23 cellular contexts compared by ENCODE assay signal in genomic region chr10:34641147-34641912, GRCh38.
DNase-seq lines count a peak whose midpoint lies in the region; ATAC-seq and TF ChIP-seq lines count a peak whose summit lies in the region.
"Had no signal": no experiment of that assay in that cellular context is flagged by ENCODE, and none has a peak within 500 bp of the region (broad histone marks: within the 10 kb centered on the region; RNA-seq: fewer than 3 reads in every experiment).

No MANE protein-coding gene starts in this region.

- intact Hi-C loops in ovary (cut with DNase I): loop anchor here in 1 of 4 donors (5.0 kb wide), 1 partner anchor 1444 kb away; no protein-coding TSS in a partner anchor

- H3K36me3 ChIP-seq in ovary: no peaks in the 10 kb centered on the region
- H3K36me3 ChIP-seq: BE2C had no signal

- no peak for TF ChIP-seq CTCF in ovary (IDR thresholded peaks at IDR 0.05)

- ATAC-seq in GM21447 (IDR thresholded peaks at IDR 0.05; ENCODE audit: unreplicated experiment): no peak
- ATAC-seq: GM23338, PC-3 had no signal

- DNase-seq in NCI-H82 (lab: John Stamatoyannopoulos, UW): peak; percentile 15
- DNase-seq in NCI-H82 treated with DMSO at 0.1 percent for 48 hours (lab: John Stamatoyannopoulos, UW; ENCODE audit: unreplicated experiment): no peak
- DNase-seq in ecto neural progenitor cell (ENCODE audit: low spot score): peak; percentile 38
- DNase-seq in left kidney (ENCODE audit: low read depth, low spot score): peak; percentile 43
- no peak for DNase-seq in ovary
- no peak for DNase-seq in activated CD4-positive, alpha-beta T cell treated with anti-CD3 and anti-CD28 coated beads for 48 hours
- DNase-seq in cerebellar nuclear complex (lab: John Stamatoyannopoulos, UW): no peak
- DNase-seq: BE2C; CD4-positive, alpha-beta memory T cell; GF-D8; KBM-7; NCI-H1105 treated with DMSO at 0.1 percent for 48 hours; NCI-H187; NCI-H2107; NCI-H510A; NCI-H748 treated with DMSO at 0.1 percent for 48 hours; PC-3; RPMI8226; SHP77 treated with DMSO at 0.1 percent for 48 hours; SK-N-SH had no signal

- TF ChIP-seq POLR2A in ovary (IDR thresholded peaks at IDR 0.05): no peak

- no peaks in the 10 kb centered on the region for H3K27me3 ChIP-seq in ovary
- H3K27me3 ChIP-seq: BE2C had no signal

- WGBS in ovary, 3 donors: 89 to 91% (median 89%) methylated on average over 18 of the region's 18 CpGs

- H3K27ac ChIP-seq in ovary: no peak overlapping the region
- H3K27ac ChIP-seq: 22Rv1 had no signal

- no peak overlapping the region for H3K4me3 ChIP-seq in ovary
- H3K4me3 ChIP-seq: GM23338 had no signal

- H3K4me1 ChIP-seq in ovary (ENCODE audit: insufficient read depth): peaks cover 2% of the 10 kb centered on the region

- no peaks in the 10 kb centered on the region for H3K9me3 ChIP-seq in ovary
- H3K9me3 ChIP-seq: BE2C, SK-N-SH had no signal

- TF ChIP-seq EP300 in ovary (IDR thresholded peaks at IDR 0.05): no peak

Comparison
In these comparisons a context has a peak if more than half of its experiments do, and no peak if none do; other contexts are left out.
1. DNase-seq: peak in NCI-H82 (single experiment), ecto neural progenitor cell (single experiment) and left kidney (single experiment); none in NCI-H82 treated with DMSO at 0.1 percent for 48 hours (single experiment), ovary (0 of 5), activated CD4-positive, alpha-beta T cell treated with anti-CD3 and anti-CD28 coated beads for 48 hours (single experiment) and cerebellar nuclear complex (0 of 2).